ENCODE assay signal across 23 cellular contexts in genomic region chr19:2026770-2027169, GRCh38.
"Had no signal": no experiment of that assay in that cellular context is flagged by ENCODE, and none has a peak within 500 bp of the region (broad histone marks: within the 10 kb centered on the region; RNA-seq: fewer than 3 reads in every experiment).

No MANE protein-coding gene starts in this region.

- H3K27me3 Mint-ChIP-seq: stimulated activated naive CD8-positive, alpha-beta T cell treated with anti-CD3 and anti-CD28 coated beads, Interleukin-15, amount 100 ng/mL, for 72 hours had no signal

- H3K9me3 Mint-ChIP-seq: activated T-cell treated with anti-CD3 and anti-CD28 coated beads, Interleukin-2, amount 50 U/mL, for 72 hours; stimulated activated effector memory CD8-positive, alpha-beta T cell treated with anti-CD3 and anti-CD28 coated beads, Interleukin-12 subunit alpha, Interleukin-12 subunit beta, amount 100 ng/mL, for 72 hours had no signal

- H3K27ac Mint-ChIP-seq: activated CD4-positive, alpha-beta memory T cell treated with anti-CD3 and anti-CD28 coated beads, Interleukin-2, amount 10 ng/mL, durations not matched to agents 7 days and 5 days; activated T-cell treated with anti-CD3 and anti-CD28 coated beads, Interleukin-2, amount 50 U/mL, for 72 hours; stimulated activated effector memory CD8-positive, alpha-beta T cell treated with anti-CD3 and anti-CD28 coated beads, Interleukin-12 subunit alpha, Interleukin-12 subunit beta, amount 100 ng/mL, for 72 hours had no signal

- H3K4me3 ChIP-seq: lung, skin epidermis, tibial artery had no signal

- H3K27me3 ChIP-seq: tibial artery had no signal

- H3K27ac ChIP-seq: parathyroid adenoma, skin epidermis, tibial artery had no signal

- ATAC-seq: activated T-cell treated with anti-CD3 and anti-CD28 coated beads, Interleukin-2, amount 50 U/mL, for 72 hours; esophagus mucosa; stimulated activated effector memory CD8-positive, alpha-beta T cell treated with anti-CD3 and anti-CD28 coated beads, Interleukin-12 subunit alpha, Interleukin-12 subunit beta, amount 100 ng/mL, for 72 hours; stimulated activated naive CD8-positive, alpha-beta T cell treated with anti-CD3 and anti-CD28 coated beads, Interleukin-15, amount 100 ng/mL, for 72 hours had no signal

- H3K79me2 ChIP-seq: parathyroid adenoma had no signal

- H2AFZ ChIP-seq: parathyroid adenoma had no signal

- DNase-seq: activated CD4-positive, alpha-beta memory T cell treated with anti-CD3 and anti-CD28 coated beads, Interleukin-2, amount 10 ng/mL, durations not matched to agents 7 days and 5 days; activated CD4-positive, alpha-beta T cell treated with anti-CD3 and anti-CD28 coated beads for 48 hours; activated effector memory CD4-positive, alpha-beta T cell treated with anti-CD3 and anti-CD28 coated beads, Interleukin-2, amount 50 U/mL, for 16 hours; activated naive CD4-positive, alpha-beta T cell treated with anti-CD3 and anti-CD28 coated beads, Interleukin-2, amount 10 ng/mL, durations not matched to agents 7 days and 5 days; activated T-cell treated with anti-CD3 and anti-CD28 coated beads, Interleukin-2, amount 50 U/mL, for 72 hours; anterior cingulate cortex; central memory CD4-positive, alpha-beta T cell; effector memory CD4-positive, alpha-beta T cell; head of caudate nucleus; hypothalamus; left cardiac atrium; stimulated activated CD4-positive, alpha-beta T cell treated with anti-CD3 and anti-CD28 coated beads, Interleukin-2, amount 100 ng/mL, for 24 hours; stimulated activated naive CD8-positive, alpha-beta T cell treated with anti-CD3 and anti-CD28 coated beads, Interleukin-15, amount 100 ng/mL, for 72 hours had no signal

- H3K9ac ChIP-seq: parathyroid adenoma had no signal

- H3K36me3 ChIP-seq: tibial artery had no signal

- H3K4me1 Mint-ChIP-seq: nephron had no signal

- FAIRE-seq: frontal cortex, islet of Langerhans had no signal

- H3K4me3 Mint-ChIP-seq: activated CD4-positive, alpha-beta memory T cell treated with anti-CD3 and anti-CD28 coated beads, Interleukin-2, amount 10 ng/mL, durations not matched to agents 7 days and 5 days; activated naive CD4-positive, alpha-beta T cell treated with anti-CD3 and anti-CD28 coated beads, Interleukin-2, amount 10 ng/mL, durations not matched to agents 7 days and 5 days; activated T-cell treated with anti-CD3 and anti-CD28 coated beads, Interleukin-2, amount 50 U/mL, for 72 hours; brain; nephron; stimulated activated effector memory CD8-positive, alpha-beta T cell treated with anti-CD3 and anti-CD28 coated beads, Interleukin-12 subunit alpha, Interleukin-12 subunit beta, amount 100 ng/mL, for 72 hours; stimulated activated naive CD8-positive, alpha-beta T cell treated with anti-CD3 and anti-CD28 coated beads, Interleukin-15, amount 100 ng/mL, for 72 hours had no signal

- H3K36me3 Mint-ChIP-seq: brain; stimulated activated effector memory CD8-positive, alpha-beta T cell treated with anti-CD3 and anti-CD28 coated beads, Interleukin-12 subunit alpha, Interleukin-12 subunit beta, amount 100 ng/mL, for 72 hours had no signal
